Comparison of ENCODE assay signal across 8 cellular contexts in the genomic region with DNA sequence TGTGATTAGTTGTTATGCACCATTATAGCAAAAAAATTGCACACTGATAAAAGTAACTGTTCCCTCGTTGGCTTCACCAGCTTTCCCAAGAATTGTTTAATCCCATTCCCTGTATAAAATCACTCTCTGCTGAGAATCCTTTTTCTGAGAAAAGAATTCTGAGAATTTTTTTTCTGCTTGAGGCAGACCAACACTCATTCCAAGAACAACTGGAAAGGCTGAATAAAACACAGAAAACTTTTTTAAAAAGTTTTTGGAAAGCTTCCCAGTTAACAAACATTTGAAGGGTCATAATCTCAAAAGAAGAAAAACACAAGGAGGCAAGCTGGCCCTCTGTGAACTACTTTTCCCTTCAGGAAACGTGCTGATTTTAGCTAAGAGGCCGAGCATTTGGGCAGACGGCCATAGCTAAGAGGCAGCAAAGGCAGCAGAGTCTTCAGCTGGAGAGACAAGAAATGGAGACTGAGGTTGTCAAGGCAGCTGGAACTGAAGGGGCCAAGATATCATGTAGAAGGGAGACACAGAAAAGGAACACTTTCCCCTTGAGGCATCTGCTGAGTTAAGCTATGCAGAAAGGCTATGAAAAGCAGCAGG. TPM values are rescaled to one million over a fixed set of nuclear protein-coding genes. Genes with fewer than 3 reads are reported as not detected.
DNase-seq lines count a peak whose midpoint lies in the region; ATAC-seq, FAIRE-seq and TF ChIP-seq lines count a peak whose summit lies in the region.
"Not testable (repeated sequence)": the region's sequence is repeated elsewhere in the genome, so short reads cannot be mapped to it uniquely, and the experiment has no call there.
"Had no signal": no experiment of that assay in that cellular context is flagged by ENCODE, and none has a peak within 500 bp of the region (broad histone marks: within the 10 kb centered on the region; RNA-seq: fewer than 3 reads in every experiment).

No MANE protein-coding gene starts in this region.

- not testable (repeated sequence) for TF ChIP-seq CTCF in cardiac fibroblast (IDR thresholded peaks at IDR 0.05; ENCODE audit: low read depth, low read length); fibroblast of pulmonary artery (IDR thresholded peaks at IDR 0.05; ENCODE audit: low read length, missing control alignments); lung (IDR thresholded peaks at IDR 0.05; ENCODE audit: control extremely low read depth, extremely low read depth); pancreas (IDR thresholded peaks at IDR 0.05); upper lobe of left lung (IDR thresholded peaks at IDR 0.05)

- FAIRE-seq in pancreas (lab: Jason Lieb, UNC): not testable (repeated sequence)

- not testable (repeated sequence) for H3K9me3 ChIP-seq in adipocyte (ENCODE audit: control insufficient read depth, low read length); lung (ENCODE audit: control insufficient read depth in 2 of 2, insufficient read depth in 1 of 2, low read length in 1 of 2); pancreas; upper lobe of left lung

- not testable (repeated sequence) for H3K27ac ChIP-seq in lung (ENCODE audit: low read depth in 1 of 2, low read length in 1 of 2); pancreas; upper lobe of left lung

- 37 to 62% methylated on average over 2 to 3 of the region's 4 CpGs for WGBS in lung, 2 donors
- WGBS in pancreas, 2 donors: 13 to 18% methylated on average over 3 of the region's 4 CpGs
- WGBS in upper lobe of left lung, 2 donors: 41 to 47% methylated on average over 3 of the region's 4 CpGs

- DNase-seq in adipocyte (ENCODE audit: low read depth): peak; percentile 22
- peak; percentile 1 to 50 for DNase-seq in cardiac fibroblast (ENCODE audit: low read depth in 2 of 2)
- DNase-seq in fibroblast of pulmonary artery (ENCODE audit: low read depth): peak; percentile 30
- peak; percentile 11 for DNase-seq in left cardiac atrium
- not testable (repeated sequence) for DNase-seq in lung (ENCODE audit: low spot score); pancreas; upper lobe of left lung

- not testable (repeated sequence) for TF ChIP-seq POLR2A in upper lobe of left lung (IDR thresholded peaks at IDR 0.05)

- peak; percentile 77 to 79 for ATAC-seq in left cardiac atrium
- peak; percentile 0 for ATAC-seq in lung (ENCODE audit: insufficient read depth, low FRiP score)
- peak; percentile 49 to 66 (median 58) for ATAC-seq in pancreas
- peak; percentile 22 to 38 for ATAC-seq in upper lobe of left lung (ENCODE audit: low FRiP score in 2 of 2)

- intact Hi-C loops in left cardiac atrium (cut with DNase I); pancreas (cut with DNase I): not testable (repeated sequence)

- not testable (repeated sequence) for H3K4me3 ChIP-seq in adipocyte (ENCODE audit: low read length); cardiac fibroblast (replicated peaks in 1 of 2; ENCODE audit: low read depth in 2 of 2, low read length in 2 of 2); fibroblast of pulmonary artery (replicated peaks; ENCODE audit: low read depth, low read length); lung; pancreas; upper lobe of left lung

- H3K36me3 ChIP-seq in adipocyte (ENCODE audit: control insufficient read depth, insufficient read depth, low read length, severe bottlenecking); lung (ENCODE audit: control insufficient read depth in 2 of 2, insufficient read depth in 2 of 2, low read length in 2 of 2); pancreas; upper lobe of left lung: not testable (repeated sequence)

- not testable (repeated sequence) for H3K27me3 ChIP-seq in adipocyte (replicated peaks; ENCODE audit: control insufficient read depth, insufficient read depth, low read length); lung (ENCODE audit: control insufficient read depth, insufficient read depth); pancreas; upper lobe of left lung

- H3K9ac ChIP-seq in adipocyte (ENCODE audit: low read length): not testable (repeated sequence)

- not testable (repeated sequence) for H3K4me1 ChIP-seq in adipocyte (ENCODE audit: control insufficient read depth, insufficient read depth, low read length); lung (ENCODE audit: control insufficient read depth in 2 of 2, insufficient read depth in 2 of 2, low read length in 2 of 2); pancreas; upper lobe of left lung

- not testable (repeated sequence) for TF ChIP-seq EP300 in upper lobe of left lung (IDR thresholded peaks at IDR 0.05)

RNA-seq across cellular contexts. Expression of a gene that starts 16.5 kb away (rescaled TPM):
- total RNA-seq in left cardiac atrium (1 to 10 TPM; 1.6 to 3.8 TPM), lung (10 to 100 TPM; 39.0 to 59.8 TPM), pancreas (10 to 100 TPM in 1 of 6 donors, 1 to 10 TPM in 5; 1.7 to 10.3 (median 3.9) TPM), upper lobe of left lung (10 to 100 TPM; 25.2 to 95.6 (median 53.4) TPM)
- polyA plus RNA-seq in lung (10 to 100 TPM in 1 of 2 donors, 1 to 10 TPM in 1; 8.7 to 10.2 TPM), pancreas (1 to 10 TPM; 1.3 to 2.3 TPM)
- total RNA-seq: HT1080 had no signal

Comparison
In these comparisons a context has a peak if more than half of its experiments do, and no peak if none do; other contexts are left out.
1. ATAC-seq: peak in every context shown above with its lines; median percentile 78 in left cardiac atrium; 58 in pancreas; 30 in upper lobe of left lung; 0 in lung.